Comparison of ENCODE assay signal across 8 cellular contexts in the genomic region with DNA sequence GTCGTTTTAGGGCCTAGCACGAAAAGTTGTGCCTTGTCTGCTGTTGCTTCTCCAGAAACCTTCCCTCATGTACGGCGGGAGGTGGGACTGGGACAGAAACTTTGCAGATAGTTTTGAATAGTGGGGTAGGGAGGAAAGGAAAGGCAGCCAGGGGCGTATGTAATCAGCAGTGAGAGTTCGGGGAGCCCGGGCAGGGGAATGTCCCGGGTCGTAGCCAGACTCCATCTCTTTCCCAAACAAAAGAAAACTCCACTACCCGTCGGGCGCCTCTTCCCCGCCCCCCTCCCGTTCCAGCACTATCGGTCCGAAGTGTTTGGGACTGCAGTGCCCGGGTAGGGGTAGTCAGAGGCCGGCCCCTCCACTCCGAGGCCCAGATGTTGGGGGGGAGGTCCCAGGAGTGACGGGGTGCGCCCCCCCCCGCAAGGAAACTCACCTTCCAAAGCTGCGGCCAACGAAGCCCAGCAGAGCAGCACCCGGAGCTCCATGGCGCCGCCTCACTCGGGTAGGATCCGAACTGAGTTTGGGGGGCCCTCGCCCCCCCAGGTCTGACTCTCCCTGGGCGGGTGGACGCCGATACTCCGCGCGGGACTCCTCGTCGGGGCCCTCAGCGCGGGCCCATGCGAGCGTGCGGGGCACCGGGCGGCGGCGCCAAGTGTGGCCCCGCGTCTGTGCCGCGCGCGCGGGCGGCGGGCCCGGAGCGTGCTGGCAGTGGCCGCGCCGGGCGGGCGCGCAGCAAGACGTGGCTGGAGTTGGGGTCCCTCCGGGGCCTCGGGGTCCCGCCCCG.
DNase-seq lines count a peak whose midpoint lies in the region; ATAC-seq lines count a peak whose summit lies in the region.

No MANE protein-coding gene starts in this region.

- no peak for ATAC-seq in HG03039 (IDR thresholded peaks at IDR 0.05; ENCODE audit: unreplicated experiment)
- no peak for ATAC-seq in GM19035 (IDR thresholded peaks at IDR 0.05; ENCODE audit: unreplicated experiment)
- no peak for ATAC-seq in GM18498 (IDR thresholded peaks at IDR 0.05; ENCODE audit: unreplicated experiment)

- peaks cover 21% of the 10 kb centered on the region for H3K4me1 ChIP-seq in muscle layer of colon (ENCODE audit: insufficient read depth, low read length)

- no peaks in the 10 kb centered on the region for H3K9me3 ChIP-seq in muscle layer of colon (ENCODE audit: low read length)

- no peaks in the 10 kb centered on the region for H3K27me3 ChIP-seq in muscle layer of colon (ENCODE audit: control insufficient read depth in 1 of 2, insufficient read depth in 2 of 2, low read length in 2 of 2)

- peak overlapping the region; percentile 84 for H3K27ac ChIP-seq in muscle layer of colon (ENCODE audit: low read depth, low read length)

- DNase-seq in AG20443 (ENCODE audit: low spot score) (peak; percentile 29), LoVo (ENCODE audit: low spot score) (peak; percentile 16), ecto neural progenitor cell (ENCODE audit: low spot score) (peak; percentile 66), DMS53 treated with DMSO at 0.1 percent for 48 hours (lab: John Stamatoyannopoulos, UW; ENCODE audit: unreplicated experiment) (no peak)

- H3K4me3 ChIP-seq in muscle layer of colon (ENCODE audit: low read depth in 1 of 2, low read length in 2 of 2) = peak overlapping the region; percentile 73 to 75

- peak overlapping the region; percentile 62 for H3K9ac ChIP-seq in muscle layer of colon (ENCODE audit: low read length)

- peaks cover 19% of the 10 kb centered on the region for H3K36me3 ChIP-seq in muscle layer of colon (ENCODE audit: insufficient read depth, low read length)
